Comparison of ENCODE assay signal across 7 cellular contexts in the genomic region with DNA sequence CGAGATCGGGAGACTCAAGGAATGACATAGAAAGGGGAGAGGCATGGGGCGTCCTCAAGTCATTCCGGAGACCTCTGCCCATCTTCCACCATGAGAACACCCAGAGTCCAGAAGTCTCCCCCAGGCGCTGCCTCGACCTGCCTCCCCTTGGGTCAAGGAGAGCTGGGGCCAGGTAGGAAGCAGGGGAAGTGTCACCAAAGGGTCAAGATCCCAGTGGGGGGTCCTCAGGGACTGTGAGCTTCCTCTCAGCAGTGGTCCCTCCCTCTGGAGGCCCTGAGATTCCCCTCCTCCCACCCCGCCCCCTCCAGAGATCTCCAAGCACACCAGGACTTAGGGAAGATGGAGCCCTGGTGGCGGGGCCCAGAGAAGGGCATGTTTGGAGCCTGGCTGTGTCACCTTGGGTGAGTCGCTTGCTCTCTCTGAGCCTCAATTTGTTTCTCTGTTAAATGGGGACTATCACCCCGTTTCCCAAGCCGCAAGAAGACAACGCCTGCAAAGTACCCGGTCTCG. TPM values are rescaled to one million over a fixed set of nuclear protein-coding genes. Genes with fewer than 3 reads are reported as not detected.
DNase-seq lines count a peak whose midpoint lies in the region; ATAC-seq and TF ChIP-seq lines count a peak whose summit lies in the region.

No MANE protein-coding gene starts in this region.

- no peak overlapping the region for H3K27ac Mint-ChIP-seq in GM23338

- ATAC-seq in GM23338: peak; percentile 6
- peak; percentile 15 for ATAC-seq in SK-N-SH treated with all-trans-retinoic acid at 6 μM for 48 hours

- H2AFZ ChIP-seq in GM23338: 0 out of 2 replicates have a peak overlapping the region, but pooled peaks have one; percentile 90

- H3K36me3 Mint-ChIP-seq in GM23338 (ENCODE audit: low read depth): no peaks in the 10 kb centered on the region; the same call in 2 of the 3 replicates

- no peak for TF ChIP-seq CTCF in GM23338 (conservative IDR thresholded peaks at IDR 0.05; ENCODE audit: low read depth in 2 of 2)

- H4K20me1 ChIP-seq in GM23338 (replicated peaks; ENCODE audit: insufficient read depth): no peaks in the 10 kb centered on the region

- H3K27me3 Mint-ChIP-seq in GM23338 (ENCODE audit: insufficient read depth, low read depth, poor library complexity): peaks cover 26% of the 10 kb centered on the region

- H3K4me2 ChIP-seq in GM23338: peak overlapping the region; percentile 96

- peaks cover 23% of the 10 kb centered on the region for H3K4me1 Mint-ChIP-seq in GM23338

- H3K27me3 ChIP-seq in GM23338 (ENCODE audit: insufficient read depth): peaks cover 30% of the 10 kb centered on the region

- peak overlapping the region; percentile 76 for H3K4me3 Mint-ChIP-seq in GM23338

- H3K4me3 ChIP-seq in GM23338: peak overlapping the region; percentile 82

- H3K79me2 ChIP-seq in GM23338 (replicated peaks; ENCODE audit: insufficient read depth): no peaks in the 10 kb centered on the region

- H3K4me1 ChIP-seq in GM23338 (ENCODE audit: insufficient read depth): peaks cover 20% of the 10 kb centered on the region

- H3K9me3 Mint-ChIP-seq in GM23338: no peaks in the 10 kb centered on the region; the same call in 1 of the 3 replicates

- H3K9me2 ChIP-seq in GM23338 (ENCODE audit: insufficient read depth): no peaks in the 10 kb centered on the region

- DNase-seq in GM23338 (ENCODE audit: low spot score): peak; percentile 78
- peak; percentile 54 for DNase-seq in globus pallidus (ENCODE audit: low spot score)
- DNase-seq in retina: peak; percentile 64
- no peak for DNase-seq in NCI-H2029 (lab: John Stamatoyannopoulos, UW)
- no peak for DNase-seq in NCI-H2171 treated with DMSO at 0.1 percent for 48 hours (lab: John Stamatoyannopoulos, UW)
- DNase-seq in NCI-H2081 treated with DMSO at 0.1 percent for 48 hours (lab: John Stamatoyannopoulos, UW): no peak

- no peaks in the 10 kb centered on the region for H3K36me3 ChIP-seq in GM23338 (ENCODE audit: insufficient read depth)

- no peak overlapping the region for H3K27ac ChIP-seq in GM23338 (ENCODE audit: low read depth)

- peaks cover 11% of the 10 kb centered on the region for H3F3A ChIP-seq in GM23338 (replicated peaks; ENCODE audit: low read depth)

TF ChIP-seq in GM23338, 12 proteins besides CTCF, POLR2A, EP300 and RAD21 (continues in another document):
- TF ChIP-seq CREB1 (CRISPR knock-in tag; IDR thresholded peaks at IDR 0.05; ENCODE audit: low read depth) (no peak), ZNF331 (CRISPR knock-in tag; IDR thresholded peaks at IDR 0.05; ENCODE audit: low read depth) (no peak), EZH2phosphoT487 (IDR thresholded peaks at IDR 0.05; ENCODE audit: unreplicated experiment) (no peak), ZNF114 (CRISPR knock-in tag; IDR thresholded peaks at IDR 0.05) (no peak), NANOG (IDR thresholded peaks at IDR 0.05; ENCODE audit: borderline replicate concordance) (no peak), POLR2AphosphoS5 (IDR thresholded peaks at IDR 0.05; ENCODE audit: low read depth) (no peak), STAT1 (IDR thresholded peaks at IDR 0.05; ENCODE audit: unreplicated experiment) (no peak)
- TF ChIP-seq, protein P1, sequence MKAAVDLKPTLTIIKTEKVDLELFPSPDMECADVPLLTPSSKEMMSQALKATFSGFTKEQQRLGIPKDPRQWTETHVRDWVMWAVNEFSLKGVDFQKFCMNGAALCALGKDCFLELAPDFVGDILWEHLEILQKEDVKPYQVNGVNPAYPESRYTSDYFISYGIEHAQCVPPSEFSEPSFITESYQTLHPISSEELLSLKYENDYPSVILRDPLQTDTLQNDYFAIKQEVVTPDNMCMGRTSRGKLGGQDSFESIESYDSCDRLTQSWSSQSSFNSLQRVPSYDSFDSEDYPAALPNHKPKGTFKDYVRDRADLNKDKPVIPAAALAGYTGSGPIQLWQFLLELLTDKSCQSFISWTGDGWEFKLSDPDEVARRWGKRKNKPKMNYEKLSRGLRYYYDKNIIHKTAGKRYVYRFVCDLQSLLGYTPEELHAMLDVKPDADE (IDR thresholded peaks at IDR 0.05): no peak
- TF ChIP-seq, protein P2, sequence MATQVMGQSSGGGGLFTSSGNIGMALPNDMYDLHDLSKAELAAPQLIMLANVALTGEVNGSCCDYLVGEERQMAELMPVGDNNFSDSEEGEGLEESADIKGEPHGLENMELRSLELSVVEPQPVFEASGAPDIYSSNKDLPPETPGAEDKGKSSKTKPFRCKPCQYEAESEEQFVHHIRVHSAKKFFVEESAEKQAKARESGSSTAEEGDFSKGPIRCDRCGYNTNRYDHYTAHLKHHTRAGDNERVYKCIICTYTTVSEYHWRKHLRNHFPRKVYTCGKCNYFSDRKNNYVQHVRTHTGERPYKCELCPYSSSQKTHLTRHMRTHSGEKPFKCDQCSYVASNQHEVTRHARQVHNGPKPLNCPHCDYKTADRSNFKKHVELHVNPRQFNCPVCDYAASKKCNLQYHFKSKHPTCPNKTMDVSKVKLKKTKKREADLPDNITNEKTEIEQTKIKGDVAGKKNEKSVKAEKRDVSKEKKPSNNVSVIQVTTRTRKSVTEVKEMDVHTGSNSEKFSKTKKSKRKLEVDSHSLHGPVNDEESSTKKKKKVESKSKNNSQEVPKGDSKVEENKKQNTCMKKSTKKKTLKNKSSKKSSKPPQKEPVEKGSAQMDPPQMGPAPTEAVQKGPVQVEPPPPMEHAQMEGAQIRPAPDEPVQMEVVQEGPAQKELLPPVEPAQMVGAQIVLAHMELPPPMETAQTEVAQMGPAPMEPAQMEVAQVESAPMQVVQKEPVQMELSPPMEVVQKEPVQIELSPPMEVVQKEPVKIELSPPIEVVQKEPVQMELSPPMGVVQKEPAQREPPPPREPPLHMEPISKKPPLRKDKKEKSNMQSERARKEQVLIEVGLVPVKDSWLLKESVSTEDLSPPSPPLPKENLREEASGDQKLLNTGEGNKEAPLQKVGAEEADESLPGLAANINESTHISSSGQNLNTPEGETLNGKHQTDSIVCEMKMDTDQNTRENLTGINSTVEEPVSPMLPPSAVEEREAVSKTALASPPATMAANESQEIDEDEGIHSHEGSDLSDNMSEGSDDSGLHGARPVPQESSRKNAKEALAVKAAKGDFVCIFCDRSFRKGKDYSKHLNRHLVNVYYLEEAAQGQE (IDR thresholded peaks at IDR 0.05; ENCODE audit: unreplicated experiment): no peak

TF ChIP-seq in SK-N-SH treated with all-trans-retinoic acid at 6 μM for 48 hours, 23 proteins besides CTCF, POLR2A, EP300 and RAD21 (continues in another document):
- TF ChIP-seq BACH2 (CRISPR knock-in tag; IDR thresholded peaks at IDR 0.05; ENCODE audit: borderline replicate concordance): no peak
- TF ChIP-seq ZFP3 (CRISPR knock-in tag; IDR thresholded peaks at IDR 0.05): no peak
- TF ChIP-seq ZC3H10 (CRISPR knock-in tag; IDR thresholded peaks at IDR 0.05): no peak
- no peak for TF ChIP-seq GLIS3 (CRISPR knock-in tag; IDR thresholded peaks at IDR 0.05)
- TF ChIP-seq, protein P3, sequence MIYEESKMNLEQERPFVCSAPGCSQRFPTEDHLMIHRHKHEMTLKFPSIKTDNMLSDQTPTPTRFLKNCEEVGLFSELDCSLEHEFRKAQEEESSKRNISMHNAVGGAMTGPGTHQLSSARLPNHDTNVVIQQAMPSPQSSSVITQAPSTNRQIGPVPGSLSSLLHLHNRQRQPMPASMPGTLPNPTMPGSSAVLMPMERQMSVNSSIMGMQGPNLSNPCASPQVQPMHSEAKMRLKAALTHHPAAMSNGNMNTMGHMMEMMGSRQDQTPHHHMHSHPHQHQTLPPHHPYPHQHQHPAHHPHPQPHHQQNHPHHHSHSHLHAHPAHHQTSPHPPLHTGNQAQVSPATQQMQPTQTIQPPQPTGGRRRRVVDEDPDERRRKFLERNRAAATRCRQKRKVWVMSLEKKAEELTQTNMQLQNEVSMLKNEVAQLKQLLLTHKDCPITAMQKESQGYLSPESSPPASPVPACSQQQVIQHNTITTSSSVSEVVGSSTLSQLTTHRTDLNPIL (CRISPR knock-in tag; IDR thresholded peaks at IDR 0.05; ENCODE audit: low read depth): no peak
- TF ChIP-seq TCF4 (CRISPR knock-in tag; IDR thresholded peaks at IDR 0.05; ENCODE audit: borderline replicate concordance): no peak
- TF ChIP-seq OSR1 (CRISPR knock-in tag; IDR thresholded peaks at IDR 0.05): no peak
- no peak for TF ChIP-seq ZNF565 (CRISPR knock-in tag; conservative IDR thresholded peaks at IDR 0.05; ENCODE audit: low read depth)
- no peak for TF ChIP-seq CSDC2 (CRISPR knock-in tag; IDR thresholded peaks at IDR 0.05)
- TF ChIP-seq, protein P4, sequence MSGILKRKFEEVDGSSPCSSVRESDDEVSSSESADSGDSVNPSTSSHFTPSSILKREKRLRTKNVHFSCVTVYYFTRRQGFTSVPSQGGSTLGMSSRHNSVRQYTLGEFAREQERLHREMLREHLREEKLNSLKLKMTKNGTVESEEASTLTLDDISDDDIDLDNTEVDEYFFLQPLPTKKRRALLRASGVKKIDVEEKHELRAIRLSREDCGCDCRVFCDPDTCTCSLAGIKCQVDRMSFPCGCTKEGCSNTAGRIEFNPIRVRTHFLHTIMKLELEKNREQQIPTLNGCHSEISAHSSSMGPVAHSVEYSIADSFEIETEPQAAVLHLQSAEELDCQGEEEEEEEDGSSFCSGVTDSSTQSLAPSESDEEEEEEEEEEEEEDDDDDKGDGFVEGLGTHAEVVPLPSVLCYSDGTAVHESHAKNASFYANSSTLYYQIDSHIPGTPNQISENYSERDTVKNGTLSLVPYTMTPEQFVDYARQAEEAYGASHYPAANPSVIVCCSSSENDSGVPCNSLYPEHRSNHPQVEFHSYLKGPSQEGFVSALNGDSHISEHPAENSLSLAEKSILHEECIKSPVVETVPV (CRISPR knock-in tag; IDR thresholded peaks at IDR 0.05): no peak

RNA-seq across cellular contexts. Expression of a gene that starts 0.9 kb away (rescaled TPM):
- 1.2 and 2.6 TPM in 2 replicates for total RNA-seq in GM23338 (2014; rRNA removed; shearing (Covaris generic))
- 0.75 and 0.78 TPM in 2 replicates for polyA plus RNA-seq in GM23338 (2016; fragmentation: Nextera tagmentation; extraction: Ambion mirVana)

RNA-seq across cellular contexts. Expression of a gene that starts 24.1 kb away (rescaled TPM):
- not detected in 2 replicates for total RNA-seq in GM23338 (2014; rRNA removed; shearing (Covaris generic))
- 5.7 and 5.9 TPM in 2 replicates for polyA plus RNA-seq in GM23338 (2016; fragmentation: Nextera tagmentation; extraction: Ambion mirVana)

RNA-seq across cellular contexts. Expression of a gene that starts 35.2 kb away (rescaled TPM):
- not detected in 2 replicates for total RNA-seq in GM23338 (2014; rRNA removed; shearing (Covaris generic))
- polyA plus RNA-seq in GM23338 (2016; fragmentation: Nextera tagmentation; extraction: Ambion mirVana): not detected in 2 replicates

RNA-seq across cellular contexts. Expression of a gene that starts 56.9 kb away (rescaled TPM):
- total RNA-seq in GM23338 (2014; rRNA removed; shearing (Covaris generic)): 66.6 and 68.0 TPM in 2 replicates
- 53.8 and 53.9 TPM in 2 replicates for polyA plus RNA-seq in GM23338 (2016; fragmentation: Nextera tagmentation; extraction: Ambion mirVana)

RNA-seq across cellular contexts. Expression of a gene that starts 58.9 kb away (rescaled TPM):
- total RNA-seq in GM23338 (2014; rRNA removed; shearing (Covaris generic)): 193 and 215 TPM in 2 replicates
- polyA plus RNA-seq in GM23338 (2016; fragmentation: Nextera tagmentation; extraction: Ambion mirVana): 143 and 148 TPM in 2 replicates

Comparison
In these comparisons a context has a peak if more than half of its experiments do, and no peak if none do; other contexts are left out.
1. DNase-seq: peak in GM23338 (single experiment), globus pallidus (single experiment) and retina (single experiment); none in NCI-H2029 (single experiment), NCI-H2171 treated with DMSO at 0.1 percent for 48 hours (single experiment) and NCI-H2081 treated with DMSO at 0.1 percent for 48 hours (single experiment).